ENCODE assay signal across 23 cellular contexts in genomic region chr17:4293572-4293971, GRCh38. TPM values are rescaled to one million over a fixed set of nuclear protein-coding genes. Genes with fewer than 3 reads are reported as not detected.
A peak's percentile ranks its signal among the peaks of the same experiment; 100 is the strongest.
DNase-seq lines count a peak whose midpoint lies in the region; ATAC-seq and TF ChIP-seq lines count a peak whose summit lies in the region.
"Had no signal": no experiment of that assay in that cellular context is flagged by ENCODE, and none has a peak within 500 bp of the region (broad histone marks: within the 10 kb centered on the region; RNA-seq: fewer than 3 reads in every experiment).

No MANE protein-coding gene starts in this region.

- no peaks in the 10 kb centered on the region for H3K27me3 Mint-ChIP-seq in activated naive CD4-positive, alpha-beta T cell treated with anti-CD3 and anti-CD28 coated beads, Interleukin-2, amount 50 U/mL, for 24 hours
- 0 out of 2 replicates have a peak, but pooled peaks cover 2% of the 10 kb centered on the region for H3K27me3 Mint-ChIP-seq in HFFc6 (ENCODE audit: insufficient read depth)
- H3K27me3 Mint-ChIP-seq in activated B cell treated with CpG ODN at 0.5 μM for 24 hours: no peaks in the 10 kb centered on the region
- H3K27me3 Mint-ChIP-seq: CD4-positive, alpha-beta T cell; effector memory CD8-positive, alpha-beta T cell; naive thymus-derived CD4-positive, alpha-beta T cell had no signal

- CTCF ChIA-PET in activated B cell treated with CpG ODN at 0.5 μM for 24 hours (lab: Charles Lee): no interaction called here

- H3K4me1 Mint-ChIP-seq in activated naive CD4-positive, alpha-beta T cell treated with anti-CD3 and anti-CD28 coated beads, Interleukin-2, amount 50 U/mL, for 24 hours: peaks cover 27% of the 10 kb centered on the region
- peaks cover 23% of the 10 kb centered on the region for H3K4me1 Mint-ChIP-seq in HFFc6 (ENCODE audit: low read depth)
- H3K4me1 Mint-ChIP-seq in activated B cell treated with CpG ODN at 0.5 μM for 24 hours: peaks cover 33% of the 10 kb centered on the region

- no peak for ATAC-seq in activated naive CD4-positive, alpha-beta T cell treated with anti-CD3 and anti-CD28 coated beads, Interleukin-2, amount 50 U/mL, for 72 hours
- ATAC-seq in activated B cell treated with CpG ODN at 0.5 μM for 24 hours (ENCODE audit: low read depth): peak; percentile 72
- ATAC-seq in GM18861 (IDR thresholded peaks at IDR 0.05; ENCODE audit: unreplicated experiment): no peak
- no peak for ATAC-seq in HG03097 (IDR thresholded peaks at IDR 0.05; ENCODE audit: low FRiP score, unreplicated experiment)
- ATAC-seq: effector memory CD8-positive, alpha-beta T cell; naive thymus-derived CD4-positive, alpha-beta T cell; right cardiac atrium had no signal

- no peaks in the 10 kb centered on the region for H3K27me3 ChIP-seq in WERI-Rb-1 (ENCODE audit: insufficient read depth, low read depth, severe bottlenecking)
- H3K27me3 ChIP-seq: brain microvascular endothelial cell, ovary, testis had no signal

- no peak overlapping the region for H3K27ac ChIP-seq in WERI-Rb-1
- H3K27ac ChIP-seq: brain microvascular endothelial cell, ovary, testis had no signal

- peak overlapping the region; percentile 53 for H3K27ac Mint-ChIP-seq in activated naive CD4-positive, alpha-beta T cell treated with anti-CD3 and anti-CD28 coated beads, Interleukin-2, amount 50 U/mL, for 24 hours
- peak overlapping the region in 1 of 2 donors; percentile 58 for H3K27ac Mint-ChIP-seq in activated naive CD4-positive, alpha-beta T cell treated with anti-CD3 and anti-CD28 coated beads, Interleukin-2, amount 50 U/mL, for 72 hours
- H3K27ac Mint-ChIP-seq in HFFc6: no peak overlapping the region
- H3K27ac Mint-ChIP-seq in activated B cell treated with CpG ODN at 0.5 μM for 24 hours: no peak overlapping the region
- H3K27ac Mint-ChIP-seq: activated T-helper 2 cell treated with anti-CD3 and anti-CD28 coated beads, Interferon-gamma antibody, Interleukin-2, Interleukin-4, amounts not matched to agents 10 μg/mL and 5 μg/mL and 100 μg/mL, durations not matched to agents 14 hours and 24 hours and 36 hours; CD4-positive, alpha-beta T cell had no signal

- peak; percentile 35; the same call in 1 of the 2 replicates for TF ChIP-seq CTCF in HFFc6 (IDR thresholded peaks at IDR 0.05)
- TF ChIP-seq CTCF in activated B cell treated with CpG ODN at 0.5 μM for 24 hours (IDR thresholded peaks at IDR 0.05): no peak
- TF ChIP-seq CTCF in WERI-Rb-1 (IDR thresholded peaks at IDR 0.05; ENCODE audit: low read depth, low read length): no peak

- POLR2A ChIA-PET in activated B cell treated with CpG ODN at 0.5 μM for 24 hours (lab: Charles Lee): no interaction called here

- peaks cover 7% of the 10 kb centered on the region for H3K36me3 Mint-ChIP-seq in activated naive CD4-positive, alpha-beta T cell treated with anti-CD3 and anti-CD28 coated beads, Interleukin-2, amount 50 U/mL, for 24 hours
- peaks cover 0 to 5% of the 10 kb centered on the region in 2 donors for H3K36me3 Mint-ChIP-seq in activated naive CD4-positive, alpha-beta T cell treated with anti-CD3 and anti-CD28 coated beads, Interleukin-2, amount 50 U/mL, for 72 hours
- H3K36me3 Mint-ChIP-seq in HFFc6 (ENCODE audit: low read depth) (peaks cover 12% of the 10 kb centered on the region; the same call in 1 of the 2 replicates), activated B cell treated with CpG ODN at 0.5 μM for 24 hours (ENCODE audit: low read depth) (peaks cover 58% of the 10 kb centered on the region)

- H3K4me3 ChIP-seq in WERI-Rb-1 (ENCODE audit: low read depth, low read length): no peak overlapping the region
- H3K4me3 ChIP-seq: ovary, testis had no signal

- intact Hi-C loops in activated B cell treated with CpG ODN at 0.5 μM for 24 hours (cut with micrococcal nuclease): loop anchor here (1.0 kb wide), 1 partner anchor 120 kb away; no protein-coding TSS in a partner anchor

- DNase-seq in activated naive CD4-positive, alpha-beta T cell treated with anti-CD3 and anti-CD28 coated beads, Interleukin-2, amount 50 U/mL, for 72 hours (ENCODE audit: low spot score in 2 of 2): no peak
- DNase-seq in HFFc6: no peak
- DNase-seq in activated B cell treated with CpG ODN at 0.5 μM for 24 hours: no peak
- no peak for DNase-seq in WERI-Rb-1
- no peak for DNase-seq in NCI-H524 (lab: John Stamatoyannopoulos, UW)
- DNase-seq: activated CD4-positive, CD25-positive, alpha-beta regulatory T cell treated with anti-CD3 and anti-CD28 coated beads, Interleukin-2, amount 50 U/mL, for 72 hours; activated CD8-positive, alpha-beta memory T cell treated with anti-CD3 and anti-CD28 coated beads for 24 hours; brain microvascular endothelial cell; CD4-positive, alpha-beta T cell; effector memory CD8-positive, alpha-beta T cell; GDM1; naive thymus-derived CD4-positive, alpha-beta T cell; NCI-H2029; NCI-H345; ovary; right cardiac atrium; SK-N-SH; stimulated activated CD4-positive, alpha-beta T cell treated with anti-CD3 and anti-CD28 coated beads, Interleukin-15, amount 100 ng/mL, for 24 hours; testis had no signal

- no peaks in the 10 kb centered on the region for H3K9me3 ChIP-seq in WERI-Rb-1 (ENCODE audit: severe bottlenecking)
- H3K9me3 ChIP-seq: ovary, SK-N-SH, testis had no signal

- no peaks in the 10 kb centered on the region for H3K9me3 Mint-ChIP-seq in activated naive CD4-positive, alpha-beta T cell treated with anti-CD3 and anti-CD28 coated beads, Interleukin-2, amount 50 U/mL, for 24 hours
- no peaks in the 10 kb centered on the region for H3K9me3 Mint-ChIP-seq in activated naive CD4-positive, alpha-beta T cell treated with anti-CD3 and anti-CD28 coated beads, Interleukin-2, amount 50 U/mL, for 72 hours
- no peaks in the 10 kb centered on the region for H3K9me3 Mint-ChIP-seq in HFFc6
- no peaks in the 10 kb centered on the region for H3K9me3 Mint-ChIP-seq in activated B cell treated with CpG ODN at 0.5 μM for 24 hours
- H3K9me3 Mint-ChIP-seq: activated T-helper 2 cell treated with anti-CD3 and anti-CD28 coated beads, Interferon-gamma antibody, Interleukin-2, Interleukin-4, amounts not matched to agents 10 μg/mL and 5 μg/mL and 100 μg/mL, durations not matched to agents 14 hours and 24 hours and 36 hours; CD4-positive, alpha-beta T cell; effector memory CD8-positive, alpha-beta T cell; naive thymus-derived CD4-positive, alpha-beta T cell had no signal

- H3K4me3 Mint-ChIP-seq in activated naive CD4-positive, alpha-beta T cell treated with anti-CD3 and anti-CD28 coated beads, Interleukin-2, amount 50 U/mL, for 24 hours: no peak overlapping the region
- H3K4me3 Mint-ChIP-seq in HFFc6: no peak overlapping the region
- H3K4me3 Mint-ChIP-seq in activated B cell treated with CpG ODN at 0.5 μM for 24 hours: no peak overlapping the region
- H3K4me3 Mint-ChIP-seq: CD4-positive, alpha-beta T cell; effector memory CD8-positive, alpha-beta T cell; naive thymus-derived CD4-positive, alpha-beta T cell had no signal

- H3K36me3 ChIP-seq in WERI-Rb-1: peaks cover 28% of the 10 kb centered on the region
- H3K36me3 ChIP-seq: brain microvascular endothelial cell, ovary had no signal

RNA-seq across cellular contexts. Expression of gene ANKFY1, which starts 29.8 kb away (rescaled TPM):
- 10 to 100 TPM; 52.8 to 54.0 TPM for total RNA-seq in activated naive CD4-positive, alpha-beta T cell treated with anti-CD3 and anti-CD28 coated beads, Interleukin-2, amount 50 U/mL, for 72 hours
- total RNA-seq in HFFc6 (2021; fragmentation: NEBNext Ultra II Directional; extraction: Animal tissue kit (Norgen Biotek cat#: 25700)): 10 to 100 TPM; 37.1 to 45.1 (median 40.7) TPM
- 41.6 and 50.2 TPM in 2 replicates for total RNA-seq in activated B cell treated with CpG ODN at 0.5 μM for 24 hours
